In the genomic region with DNA sequence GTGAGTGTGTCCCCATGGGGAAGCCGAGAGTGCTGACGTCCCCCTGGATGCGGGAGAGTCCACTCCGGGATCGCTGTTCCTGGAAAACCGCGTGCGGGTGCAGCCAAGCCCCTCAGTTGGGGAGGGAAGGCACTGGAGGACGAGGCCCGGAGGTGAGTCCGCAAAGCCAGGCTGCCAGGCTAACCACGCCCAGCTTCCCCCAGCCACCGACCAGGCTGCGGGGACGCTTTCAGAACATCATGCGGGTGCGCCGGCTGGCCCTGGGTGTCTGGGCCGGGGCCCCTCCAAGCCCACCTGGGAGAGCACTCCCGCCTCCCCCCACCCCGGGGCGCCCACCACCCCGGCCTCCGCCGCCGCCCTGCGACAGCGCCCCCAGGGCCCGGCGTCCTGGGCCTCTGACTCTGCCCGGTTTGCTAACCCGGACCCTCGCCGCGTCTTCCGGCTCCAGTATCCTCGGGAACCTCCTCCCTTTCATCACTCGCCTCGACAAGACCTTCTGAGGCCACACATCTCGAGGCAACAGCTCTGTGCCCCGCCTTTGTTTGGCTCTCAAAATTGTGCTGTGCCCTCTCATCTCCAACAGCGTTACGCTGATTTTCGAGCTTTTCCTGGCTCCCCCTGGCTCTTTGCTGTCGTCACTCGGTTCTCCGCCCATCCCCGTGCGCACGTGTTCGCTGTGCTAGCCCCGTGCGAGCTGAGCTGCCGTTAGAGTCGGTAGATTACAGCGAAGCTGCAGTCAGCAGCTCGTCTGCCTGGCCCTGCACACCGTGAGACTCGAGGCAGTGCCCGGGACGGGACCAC, we compare ENCODE assay signal across 8 cellular contexts. TPM values are rescaled to one million over a fixed set of nuclear protein-coding genes. Genes with fewer than 3 reads are reported as not detected.
DNase-seq lines count a peak whose midpoint lies in the region; ATAC-seq and TF ChIP-seq lines count a peak whose summit lies in the region.

No MANE protein-coding gene starts in this region.

- peak in 1 of 6 experiments; percentile 2 for TF ChIP-seq CTCF in thyroid gland (IDR thresholded peaks at IDR 0.05)

- no peaks in the 10 kb centered on the region for H3K4me1 Mint-ChIP-seq in activated T-helper 1 cell treated with anti-CD3 and anti-CD28 coated beads, Interleukin-12 subunit alpha, Interleukin-12 subunit beta, Interleukin-2, Interleukin-4 antibody, amounts not matched to agents 30 ng/mL and 10 ng/mL and 1 ng/mL, durations not matched to agents 14 hours and 24 hours and 36 hours (ENCODE audit: low read depth)

- H3K9me3 Mint-ChIP-seq in activated T-helper 1 cell treated with anti-CD3 and anti-CD28 coated beads, Interleukin-12 subunit alpha, Interleukin-12 subunit beta, Interleukin-2, Interleukin-4 antibody, amounts not matched to agents 30 ng/mL and 10 ng/mL and 1 ng/mL, durations not matched to agents 14 hours and 24 hours and 36 hours = no peaks in the 10 kb centered on the region

- H3K27me3 ChIP-seq in thyroid gland = no peaks in the 10 kb centered on the region

- peak in 1 of 2 donors; percentile 31 for TF ChIP-seq POLR2A in thyroid gland (IDR thresholded peaks at IDR 0.05)

- H3K36me3 Mint-ChIP-seq in activated T-helper 1 cell treated with anti-CD3 and anti-CD28 coated beads, Interleukin-12 subunit alpha, Interleukin-12 subunit beta, Interleukin-2, Interleukin-4 antibody, amounts not matched to agents 30 ng/mL and 10 ng/mL and 1 ng/mL, durations not matched to agents 14 hours and 24 hours and 36 hours (ENCODE audit: low read depth) = no peaks in the 10 kb centered on the region

- H3K9me3 ChIP-seq in thyroid gland = no peaks in the 10 kb centered on the region

- intact Hi-C loops in activated T-helper 1 cell treated with anti-CD3 and anti-CD28 coated beads, Interleukin-12 subunit alpha, Interleukin-12 subunit beta, Interleukin-2, Interleukin-4 antibody, amounts not matched to agents 30 ng/mL and 10 ng/mL and 1 ng/mL, durations not matched to agents 14 hours and 24 hours and 36 hours (cut with micrococcal nuclease) = loop anchor here (1.0 kb wide), 1 partner anchor 10 kb away; no protein-coding TSS in a partner anchor
- intact Hi-C loops in posterior cingulate gyrus (cut with DNase I) (no loop called here), thyroid gland (cut with DNase I) (no loop called here)

- peak overlapping the region; percentile 78 for H3K27ac Mint-ChIP-seq in activated T-helper 1 cell treated with anti-CD3 and anti-CD28 coated beads, Interleukin-12 subunit alpha, Interleukin-12 subunit beta, Interleukin-2, Interleukin-4 antibody, amounts not matched to agents 30 ng/mL and 10 ng/mL and 1 ng/mL, durations not matched to agents 14 hours and 24 hours and 36 hours

- DNase-seq in NCI-H146 treated with DMSO at 0.1 percent for 48 hours (lab: John Stamatoyannopoulos, UW; ENCODE audit: unreplicated experiment) (peak; percentile 13), fibroblast of the conjunctiva (ENCODE audit: low read depth) (peak; percentile 6), posterior cingulate gyrus (peak; percentile 25 to 95 (median 66)), thyroid gland (peak; percentile 71 to 72), HCEC 1CT (no peak)
- DNase-seq in activated T-helper 1 cell treated with anti-CD3 and anti-CD28 coated beads, Interleukin-12 subunit alpha, Interleukin-12 subunit beta, Interleukin-2, Interleukin-4 antibody, amounts not matched to agents 30 ng/mL and 10 ng/mL and 1 ng/mL, durations not matched to agents 14 hours and 24 hours and 36 hours (ENCODE audit: low spot score) = peak; percentile 12

- H3K36me3 ChIP-seq in thyroid gland = no peaks in the 10 kb centered on the region

- ATAC-seq in HG02885 (IDR thresholded peaks at IDR 0.05; ENCODE audit: poor library complexity, unreplicated experiment) (no peak), HG03196 (IDR thresholded peaks at IDR 0.05; ENCODE audit: unreplicated experiment) (no peak)

- peak overlapping the region; percentile 81 for H3K4me3 Mint-ChIP-seq in activated T-helper 1 cell treated with anti-CD3 and anti-CD28 coated beads, Interleukin-12 subunit alpha, Interleukin-12 subunit beta, Interleukin-2, Interleukin-4 antibody, amounts not matched to agents 30 ng/mL and 10 ng/mL and 1 ng/mL, durations not matched to agents 14 hours and 24 hours and 36 hours

- peak overlapping the region in 1 of 3 donors; percentile 61 for H3K27ac ChIP-seq in thyroid gland

- H3K27me3 Mint-ChIP-seq in activated T-helper 1 cell treated with anti-CD3 and anti-CD28 coated beads, Interleukin-12 subunit alpha, Interleukin-12 subunit beta, Interleukin-2, Interleukin-4 antibody, amounts not matched to agents 30 ng/mL and 10 ng/mL and 1 ng/mL, durations not matched to agents 14 hours and 24 hours and 36 hours (ENCODE audit: insufficient read depth) = peaks cover 30% of the 10 kb centered on the region

- H3K4me1 ChIP-seq in thyroid gland = peaks cover 25 to 29% of the 10 kb centered on the region in 2 donors

- 23 to 24% methylated on average over 31 to 46 of the region's 61 CpGs for WGBS in thyroid gland, 2 donors

- H3K4me3 ChIP-seq in thyroid gland (replicated peaks in 1 of 3) = peak overlapping the region in 1 of 3 donors; percentile 15

RNA-seq across cellular contexts. Expression of a gene that starts 47.1 kb away (rescaled TPM):
- 42.5 and 43.5 TPM in 2 replicates for total RNA-seq in activated T-helper 1 cell treated with anti-CD3 and anti-CD28 coated beads, Interleukin-12 subunit alpha, Interleukin-12 subunit beta, Interleukin-2, Interleukin-4 antibody, amounts not matched to agents 30 ng/mL and 10 ng/mL and 1 ng/mL, durations not matched to agents 14 hours and 24 hours and 36 hours
- total RNA-seq in thyroid gland = 10 to 100 TPM; 51.6 to 75.6 (median 64.9) TPM
